ENCODE assay signal across 1 cellular context in genomic region chr17:35244345-35245195, GRCh38.
TF ChIP-seq lines count a peak whose summit lies in the region.

No MANE protein-coding gene starts in this region.

TF ChIP-seq in IMR-90, 13 proteins besides CTCF, POLR2A, EP300 and RAD21 (continued from another document):
- TF ChIP-seq SMC3 (IDR thresholded peaks at IDR 0.05; ENCODE audit: low read depth, low read length) (no peak), MAZ (IDR thresholded peaks at IDR 0.05; ENCODE audit: borderline replicate concordance, low read depth, low read length) (0 out of 2 replicates have a peak, but pooled peaks have one; percentile 40), USF2 (IDR thresholded peaks at IDR 0.05; ENCODE audit: low read depth, low read length) (peak; percentile 91), CEBPB (IDR thresholded peaks at IDR 0.05; ENCODE audit: low read depth, low read length) (peak; percentile 42; the same call in 1 of the 2 replicates)
